Comparison of ENCODE assay signal across 25 cellular contexts in genomic region chr2:227267406-227268115, GRCh38. TPM values are rescaled to one million over a fixed set of nuclear protein-coding genes. Genes with fewer than 3 reads are reported as not detected.
DNase-seq lines count a peak whose midpoint lies in the region; ATAC-seq, FAIRE-seq and TF ChIP-seq lines count a peak whose summit lies in the region.
"Had no signal": no experiment of that assay in that cellular context is flagged by ENCODE, and none has a peak within 500 bp of the region (broad histone marks: within the 10 kb centered on the region; RNA-seq: fewer than 3 reads in every experiment).

No MANE protein-coding gene starts in this region.

- H3K9ac ChIP-seq in adipocyte (ENCODE audit: low read length): peak overlapping the region; percentile 10

- no peak overlapping the region for H3K4me3 ChIP-seq in right atrium auricular region
- H3K4me3 ChIP-seq in adipocyte (ENCODE audit: low read length): no peak overlapping the region
- no peak overlapping the region for H3K4me3 ChIP-seq in small intestine (ENCODE audit: low read depth in 1 of 2, low read length in 2 of 2)
- H3K4me3 ChIP-seq: esophagus muscularis mucosa, pancreas, PC-9, tibial nerve had no signal

- H3K9me3 ChIP-seq in right atrium auricular region (no peaks in the 10 kb centered on the region), adipocyte (ENCODE audit: control insufficient read depth, low read length) (no peaks in the 10 kb centered on the region), small intestine (ENCODE audit: control insufficient read depth, low read depth) (no peaks in the 10 kb centered on the region)
- H3K9me3 ChIP-seq: esophagus muscularis mucosa, pancreas, tibial nerve had no signal

- H3K4me1 ChIP-seq in right atrium auricular region (no peaks in the 10 kb centered on the region), adipocyte (ENCODE audit: control insufficient read depth, insufficient read depth, low read length) (peaks cover 17% of the 10 kb centered on the region), small intestine (ENCODE audit: control insufficient read depth in 2 of 2, insufficient read depth in 1 of 2, low read depth in 1 of 2, low read length in 1 of 2) (no peaks in the 10 kb centered on the region)
- H3K4me1 ChIP-seq: esophagus muscularis mucosa, pancreas, tibial nerve had no signal

- H3K36me3 ChIP-seq in right atrium auricular region: no peaks in the 10 kb centered on the region
- H3K36me3 ChIP-seq in adipocyte (ENCODE audit: control insufficient read depth, insufficient read depth, low read length, severe bottlenecking): no peaks in the 10 kb centered on the region
- H3K36me3 ChIP-seq in small intestine (ENCODE audit: control insufficient read depth in 2 of 2, insufficient read depth in 2 of 2, low read length in 2 of 2): no peaks in the 10 kb centered on the region
- H3K36me3 ChIP-seq: pancreas had no signal

- intact Hi-C loops in Right ventricle myocardium superior (cut with DNase I): no loop called here

- TF ChIP-seq CTCF in right atrium auricular region (IDR thresholded peaks at IDR 0.05): no peak

- no peak for DNase-seq in Right ventricle myocardium superior
- DNase-seq in right atrium auricular region (ENCODE audit: low spot score): no peak
- DNase-seq in adipocyte (ENCODE audit: low read depth): peak; percentile 28
- no peak for DNase-seq in left lobe of liver (ENCODE audit: low spot score)
- no peak for DNase-seq in small intestine
- no peak for DNase-seq in SKM-1 treated with dmso at 0.1 percent for 144 hours (lab: John Stamatoyannopoulos, UW; ENCODE audit: unreplicated experiment)
- no peak for DNase-seq in frontal cortex (ENCODE audit: low spot score in 2 of 2)
- DNase-seq: activated CD4-positive, alpha-beta memory T cell treated with anti-CD3 and anti-CD28 coated beads for 36 hours; activated naive CD8-positive, alpha-beta T cell treated with anti-CD3 and anti-CD28 coated beads, Interleukin-2, amount 10 ng/mL, durations not matched to agents 7 days and 5 days; activated T-cell treated with anti-CD3 and anti-CD28 coated beads, Interleukin-2, amount 50 U/mL, for 72 hours; CD8-positive, alpha-beta T cell; left colon; NCI-H2029 treated with DMSO at 0.1 percent for 48 hours; NCI-H524 treated with DMSO at 0.1 percent for 48 hours; pancreas; PC-9; stimulated activated CD4-positive, alpha-beta T cell treated with anti-CD3 and anti-CD28 coated beads, Interleukin-12 subunit alpha, Interleukin-12 subunit beta, amount 100 ng/mL, for 4 hours had no signal

- FAIRE-seq in small intestine (lab: Jason Lieb, UNC): no peak
- FAIRE-seq in frontal cortex (lab: Jason Lieb, UNC): no peak
- FAIRE-seq: A204.1, GM12892, pancreas had no signal

- H3K27ac ChIP-seq in right atrium auricular region: no peak overlapping the region
- H3K27ac ChIP-seq in small intestine (ENCODE audit: low read depth in 1 of 2, low read length in 1 of 2): no peak overlapping the region
- H3K27ac ChIP-seq: esophagus muscularis mucosa, pancreas, PC-9, tibial nerve had no signal

- ATAC-seq in Right ventricle myocardium superior (ENCODE audit: poor library complexity): peak; percentile 73
- peak; percentile 44 for ATAC-seq in left lobe of liver
- ATAC-seq in HG03378 (IDR thresholded peaks at IDR 0.05; ENCODE audit: unreplicated experiment): no peak
- ATAC-seq: activated T-cell treated with anti-CD3 and anti-CD28 coated beads, Interleukin-2, amount 50 U/mL, for 72 hours; CD8-positive, alpha-beta T cell; HCT116; left colon; pancreas; SK-N-SH treated with all-trans-retinoic acid at 6 μM for 48 hours; stimulated activated memory B cell treated with anti-CD40 and anti-IgM and Interleukin-4, amounts not matched to agents 10 μg/mL and 1 μg/mL and 100 μg/mL, for 72 hours had no signal

- 77 to 82% (median 78%) methylated on average over 10 of the region's 10 CpGs for WGBS in small intestine, 3 donors

- H3K27me3 ChIP-seq in right atrium auricular region (no peaks in the 10 kb centered on the region), adipocyte (replicated peaks; ENCODE audit: control insufficient read depth, insufficient read depth, low read length) (no peaks in the 10 kb centered on the region), small intestine (ENCODE audit: control insufficient read depth in 2 of 2, insufficient read depth in 2 of 2, low read length in 2 of 2) (no peaks in the 10 kb centered on the region)
- H3K27me3 ChIP-seq: esophagus muscularis mucosa, pancreas, tibial nerve had no signal

RNA-seq across cellular contexts. Expression of gene MFF, which starts 57.5 kb away (rescaled TPM):
- total RNA-seq in Right ventricle myocardium superior: 87.2 TPM
- total RNA-seq in right atrium auricular region: 100 to 1,000 TPM in 1 of 2 donors, 10 to 100 TPM in 1; 93.1 to 116 TPM
- 27.6 TPM for total RNA-seq in left lobe of liver
- 10 to 100 TPM; 68.8 to 83.0 (median 78.9) TPM for polyA plus RNA-seq in small intestine
- 110 TPM for total RNA-seq in frontal cortex
